ENCODE assay signal across 8 cellular contexts in genomic region chr7:727104-727805, GRCh38. TPM values are rescaled to one million over a fixed set of nuclear protein-coding genes. Genes with fewer than 3 reads are reported as not detected.
DNase-seq lines count a peak whose midpoint lies in the region; ATAC-seq and TF ChIP-seq lines count a peak whose summit lies in the region.

PRKAR1B (minus strand) TSS chr7:727281; CDS start chr7:711505, 15,776 bp downstream.

- H3K27ac Mint-ChIP-seq in Calu3 (ENCODE audit: unreplicated experiment): peak within 1 kb of the TSS; percentile 84
- H3K27ac Mint-ChIP-seq in stimulated activated effector memory CD8-positive, alpha-beta T cell treated with anti-CD3 and anti-CD28 coated beads, Interleukin-12 subunit alpha, Interleukin-12 subunit beta, amount 100 ng/mL, for 72 hours: peak within 1 kb of the TSS; percentile 87

- ATAC-seq in GM21360 (IDR thresholded peaks at IDR 0.05; ENCODE audit: unreplicated experiment): peak; percentile 46
- ATAC-seq in stimulated activated effector memory CD8-positive, alpha-beta T cell treated with anti-CD3 and anti-CD28 coated beads, Interleukin-12 subunit alpha, Interleukin-12 subunit beta, amount 100 ng/mL, for 72 hours: peak; percentile 65

- H2AFZ ChIP-seq in mesenchymal stem cell (ENCODE audit: low read depth, low read length): peak within 1 kb of the TSS; percentile 66

- H4K91ac ChIP-seq in mesenchymal stem cell (ENCODE audit: low read length): peak within 1 kb of the TSS; percentile 88

- H2BK12ac ChIP-seq in mesenchymal stem cell (ENCODE audit: low read length in 2 of 2): peak within 1 kb of the TSS in 1 of 2 experiments; percentile 73

- H3K9ac ChIP-seq in duodenal mucosa (ENCODE audit: low read depth in 1 of 2, low read length in 2 of 2) (peak within 1 kb of the TSS; percentile 18 to 20), mesenchymal stem cell (ENCODE audit: low read length) (peak within 1 kb of the TSS; percentile 84)

- WGBS in mesenchymal stem cell: 2% methylated on average over 31 of the region's 66 CpGs

- peak within 1 kb of the TSS; percentile 71 for H3K4me2 ChIP-seq in mesenchymal stem cell (ENCODE audit: low read length, poor library complexity, severe bottlenecking)

- peak within 1 kb of the TSS; percentile 42 for H2BK120ac ChIP-seq in mesenchymal stem cell (ENCODE audit: low read depth, low read length)

- H2BK5ac ChIP-seq in mesenchymal stem cell (ENCODE audit: low read depth, low read length, poor library complexity, severe bottlenecking): peak within 1 kb of the TSS; percentile 84

- H3K4ac ChIP-seq in mesenchymal stem cell (ENCODE audit: low read depth in 1 of 2, low read length in 2 of 2): peak within 1 kb of the TSS; percentile 76 to 94

- H3K14ac ChIP-seq in mesenchymal stem cell (ENCODE audit: low read length in 2 of 2): peak within 1 kb of the TSS in 1 of 2 experiments; percentile 78

- H3K27ac ChIP-seq in duodenal mucosa (ENCODE audit: low read depth, low read length) (no peak within 1 kb of the TSS), mesenchymal stem cell (ENCODE audit: low read length, poor library complexity, severe bottlenecking) (peak within 1 kb of the TSS; percentile 3)

- intact Hi-C loops in Calu3 (cut with micrococcal nuclease; ENCODE audit: unreplicated experiment): no loop called here

- H3K27me3 ChIP-seq in duodenal mucosa (ENCODE audit: control insufficient read depth in 1 of 2, insufficient read depth in 2 of 2, low read length in 2 of 2): no peaks in the 10 kb centered on the region
- no peaks in the 10 kb centered on the region for H3K27me3 ChIP-seq in mesenchymal stem cell (ENCODE audit: control insufficient read depth in 1 of 2, insufficient read depth in 1 of 2, low read length in 2 of 2)

- peak within 1 kb of the TSS; percentile 81 to 88 for H3K18ac ChIP-seq in mesenchymal stem cell (ENCODE audit: low read depth in 1 of 2, low read length in 2 of 2)

- H3K4me3 Mint-ChIP-seq in Calu3 (ENCODE audit: low read depth, unreplicated experiment): peak within 1 kb of the TSS; percentile 71
- H3K4me3 Mint-ChIP-seq in stimulated activated effector memory CD8-positive, alpha-beta T cell treated with anti-CD3 and anti-CD28 coated beads, Interleukin-12 subunit alpha, Interleukin-12 subunit beta, amount 100 ng/mL, for 72 hours: peak within 1 kb of the TSS; percentile 80

- DNase-seq in Calu3 (peak; percentile 54), HK-2 (ENCODE audit: unreplicated experiment) (peak; percentile 20), UCSD-AML1 (lab: John Stamatoyannopoulos, UW; ENCODE audit: unreplicated experiment) (peak; percentile 11), mesenchymal stem cell (no peak), C1 segment of cervical spinal cord (lab: John Stamatoyannopoulos, UW) (no peak)
- DNase-seq in stimulated activated effector memory CD8-positive, alpha-beta T cell treated with anti-CD3 and anti-CD28 coated beads, Interleukin-12 subunit alpha, Interleukin-12 subunit beta, amount 100 ng/mL, for 72 hours (ENCODE audit: low spot score in 2 of 2): no peak

- H2AK5ac ChIP-seq in mesenchymal stem cell (ENCODE audit: low read length, severe bottlenecking): peak within 1 kb of the TSS; percentile 94

- TF ChIP-seq CTCF in Calu3 (IDR thresholded peaks at IDR 0.05; ENCODE audit: unreplicated experiment): no peak

- H2BK15ac ChIP-seq in mesenchymal stem cell (ENCODE audit: low read depth, poor library complexity, severe bottlenecking): peak within 1 kb of the TSS; percentile 29

- BruUV-seq in Calu3 (replicated peaks; lab: Mats Ljungman, UMichigan): no TSS peak

- CTCF ChIA-PET in Calu3 (lab: Charles Lee): interaction anchor here (0.6 to 0.8 kb wide), 2 partner anchors 16 to 242 kb away, joined by 3 to 7 read pairs; no protein-coding TSS in a partner anchor

- peak within 1 kb of the TSS; percentile 70 to 75 for H3K4me3 ChIP-seq in duodenal mucosa (ENCODE audit: low read depth in 1 of 2, low read length in 2 of 2)
- peak within 1 kb of the TSS; percentile 84 to 96 for H3K4me3 ChIP-seq in mesenchymal stem cell (ENCODE audit: insufficient read depth in 1 of 2, low read depth in 1 of 2, low read length in 2 of 2)

- peaks cover 0 to 30% of the 10 kb centered on the region in 2 donors for H3K36me3 ChIP-seq in duodenal mucosa (ENCODE audit: control insufficient read depth in 1 of 2, insufficient read depth in 2 of 2, low read length in 2 of 2)
- H3K36me3 ChIP-seq in mesenchymal stem cell (ENCODE audit: control insufficient read depth in 1 of 2, insufficient read depth in 2 of 2, low read depth in 1 of 2, low read length in 2 of 2): peaks cover 29 to 34% of the 10 kb centered on the region in 2 experiments

- peak within 1 kb of the TSS in 1 of 2 experiments; percentile 91 for H3K23ac ChIP-seq in mesenchymal stem cell (ENCODE audit: low read length in 2 of 2)

- peaks cover 28% of the 10 kb centered on the region for H3K79me1 ChIP-seq in mesenchymal stem cell (replicated peaks; ENCODE audit: low read length, poor library complexity, severe bottlenecking)

- peaks cover 62% of the 10 kb centered on the region for H3K36me3 Mint-ChIP-seq in Calu3 (ENCODE audit: insufficient read depth, unreplicated experiment)
- H3K36me3 Mint-ChIP-seq in stimulated activated effector memory CD8-positive, alpha-beta T cell treated with anti-CD3 and anti-CD28 coated beads, Interleukin-12 subunit alpha, Interleukin-12 subunit beta, amount 100 ng/mL, for 72 hours: peaks cover 16% of the 10 kb centered on the region

- H4K8ac ChIP-seq in mesenchymal stem cell (ENCODE audit: low read length): peak within 1 kb of the TSS; percentile 90

- peaks cover 13% of the 10 kb centered on the region for H3K9me3 Mint-ChIP-seq in Calu3 (ENCODE audit: low read depth, unreplicated experiment)
- no peaks in the 10 kb centered on the region for H3K9me3 Mint-ChIP-seq in stimulated activated effector memory CD8-positive, alpha-beta T cell treated with anti-CD3 and anti-CD28 coated beads, Interleukin-12 subunit alpha, Interleukin-12 subunit beta, amount 100 ng/mL, for 72 hours

- H3K27me3 Mint-ChIP-seq in Calu3 (ENCODE audit: unreplicated experiment): no peaks in the 10 kb centered on the region

- peaks cover 7 to 11% of the 10 kb centered on the region in 2 donors for H3K9me3 ChIP-seq in duodenal mucosa (ENCODE audit: control insufficient read depth in 1 of 2, low read length in 2 of 2)
- no peaks in the 10 kb centered on the region for H3K9me3 ChIP-seq in mesenchymal stem cell (ENCODE audit: control insufficient read depth, low read length)

- H3K4me1 Mint-ChIP-seq in Calu3 (ENCODE audit: low read depth, unreplicated experiment): peaks cover 17% of the 10 kb centered on the region
- H3K4me1 Mint-ChIP-seq in stimulated activated effector memory CD8-positive, alpha-beta T cell treated with anti-CD3 and anti-CD28 coated beads, Interleukin-12 subunit alpha, Interleukin-12 subunit beta, amount 100 ng/mL, for 72 hours: peaks cover 24% of the 10 kb centered on the region

- H3K4me1 ChIP-seq in duodenal mucosa (ENCODE audit: control insufficient read depth in 1 of 2, insufficient read depth in 2 of 2, low read length in 2 of 2) (peaks cover 6 to 26% of the 10 kb centered on the region in 2 donors), mesenchymal stem cell (ENCODE audit: control insufficient read depth, insufficient read depth, low read depth, low read length) (peaks cover 32% of the 10 kb centered on the region)

RNA-seq across cellular contexts. Expression of gene PRKAR1B, which starts in this region (rescaled TPM):
- 24.8 and 28.3 TPM in 2 replicates for total RNA-seq in Calu3 (2022)
- polyA plus RNA-seq in mesenchymal stem cell (2013, experiment 1 of 2): 5.7 TPM
- 5.0 TPM for polyA plus RNA-seq in mesenchymal stem cell (2013, experiment 2 of 2)

Comparison
In these comparisons a context has a peak if more than half of its experiments do, and no peak if none do; other contexts are left out.
1. DNase-seq: peak in Calu3 (single experiment), HK-2 (single experiment) and UCSD-AML1 (single experiment); none in mesenchymal stem cell (single experiment), stimulated activated effector memory CD8-positive, alpha-beta T cell treated with anti-CD3 and anti-CD28 coated beads, Interleukin-12 subunit alpha, Interleukin-12 subunit beta, amount 100 ng/mL, for 72 hours (0 of 2) and C1 segment of cervical spinal cord (0 of 14).